ENCODE assay signal across 3 cellular contexts in the genomic region with DNA sequence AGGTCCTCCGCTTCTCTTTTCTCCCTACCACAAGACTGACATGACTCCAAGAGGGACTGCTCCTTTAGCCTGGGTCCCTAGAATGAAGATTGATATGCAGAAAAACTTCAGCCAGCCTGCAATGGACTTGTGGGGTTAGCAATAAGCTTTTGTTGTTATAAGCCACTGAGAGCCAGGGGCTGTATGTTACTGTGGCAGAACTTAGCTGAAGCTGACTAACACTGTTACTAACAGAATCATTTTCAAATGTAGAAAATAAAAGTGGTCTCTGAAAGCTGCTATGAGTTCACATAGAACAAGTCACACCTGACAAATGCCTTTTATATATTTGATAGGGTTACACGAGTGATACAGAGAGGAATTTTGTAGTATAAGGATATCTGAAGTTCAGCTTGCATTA.
A peak's percentile ranks its signal among the peaks of the same experiment; 100 is the strongest.
TF ChIP-seq lines count a peak whose summit lies in the region.

No MANE protein-coding gene starts in this region.

TF ChIP-seq in HepG2, 621 proteins besides CTCF, POLR2A, EP300 and RAD21:
- TF ChIP-seq NFATC3 (CRISPR knock-in tag; IDR thresholded peaks at IDR 0.05) (no peak), ZNF12 (CRISPR knock-in tag; IDR thresholded peaks at IDR 0.05) (peak; percentile 99), MIXL1 (CRISPR knock-in tag; IDR thresholded peaks at IDR 0.05) (no peak), SNRNP70 (IDR thresholded peaks at IDR 0.05; ENCODE audit: low read depth, low read length) (no peak), TARDBP (CRISPR knock-in tag; IDR thresholded peaks at IDR 0.05) (no peak), REXO4 (CRISPR knock-in tag; IDR thresholded peaks at IDR 0.05; ENCODE audit: borderline replicate concordance) (no peak)
TF ChIP-seq in HepG2: peak in this region for 1.

TF ChIP-seq in HEK293, 187 proteins besides CTCF, POLR2A, EP300 and RAD21:
- no peak for TF ChIP-seq SCRT1 (tag by site-specific recombination; IDR thresholded peaks at IDR 0.05; ENCODE audit: borderline replicate concordance)
- TF ChIP-seq, protein P1, sequence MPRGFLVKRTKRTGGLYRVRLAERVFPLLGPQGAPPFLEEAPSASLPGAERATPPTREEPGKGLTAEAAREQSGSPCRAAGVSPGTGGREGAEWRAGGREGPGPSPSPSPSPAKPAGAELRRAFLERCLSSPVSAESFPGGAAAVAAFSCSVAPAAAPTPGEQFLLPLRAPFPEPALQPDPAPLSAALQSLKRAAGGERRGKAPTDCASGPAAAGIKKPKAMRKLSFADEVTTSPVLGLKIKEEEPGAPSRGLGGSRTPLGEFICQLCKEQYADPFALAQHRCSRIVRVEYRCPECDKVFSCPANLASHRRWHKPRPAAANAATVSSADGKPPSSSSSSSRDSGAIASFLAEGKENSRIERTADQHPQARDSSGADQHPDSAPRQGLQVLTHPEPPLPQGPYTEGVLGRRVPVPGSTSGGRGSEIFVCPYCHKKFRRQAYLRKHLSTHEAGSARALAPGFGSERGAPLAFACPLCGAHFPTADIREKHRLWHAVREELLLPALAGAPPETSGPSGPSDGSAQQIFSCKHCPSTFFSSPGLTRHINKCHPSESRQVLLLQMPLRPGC (tag by site-specific recombination; IDR thresholded peaks at IDR 0.05) = no peak
- TF ChIP-seq SP7 (tag by site-specific recombination; IDR thresholded peaks at IDR 0.05) = no peak
- peak; percentile 51 for TF ChIP-seq SETDB1 (IDR thresholded peaks at IDR 0.05; ENCODE audit: insufficient read length, low read length)

TF ChIP-seq in K562, 482 proteins besides CTCF, POLR2A, EP300 and RAD21:
- no peak for TF ChIP-seq KAT2B (IDR thresholded peaks at IDR 0.05; ENCODE audit: low read depth, low read length)
- TF ChIP-seq ZNF12 (CRISPR knock-in tag; IDR thresholded peaks at IDR 0.05) = peak; percentile 98
- TF ChIP-seq MECOM (CRISPR knock-in tag; IDR thresholded peaks at IDR 0.05) = no peak
- TF ChIP-seq NFATC3 (IDR thresholded peaks at IDR 0.05) = no peak
- TF ChIP-seq NELFE (IDR thresholded peaks at IDR 0.05; ENCODE audit: insufficient read depth, insufficient read length) = no peak
